Comparison of ENCODE assay signal across 8 cellular contexts in genomic region chr19:1905071-1905862, GRCh38. TPM values are rescaled to one million over a fixed set of nuclear protein-coding genes. Genes with fewer than 3 reads are reported as not detected.
A peak's percentile ranks its signal among the peaks of the same experiment; 100 is the strongest.
DNase-seq lines count a peak whose midpoint lies in the region; TF ChIP-seq lines count a peak whose summit lies in the region.

ADAT3 (plus strand) TSS chr19:1905399; CDS start chr19:1912048, 6,649 bp downstream.
SCAMP4 (plus strand) TSS chr19:1905399; CDS start chr19:1915020, 9,621 bp downstream.

- peak within 1 kb of the TSS; percentile 61 for H3K4me2 ChIP-seq in neuronal stem cell (ENCODE audit: insufficient read depth, low read length, poor library complexity, severe bottlenecking)

- WGBS in neuronal stem cell (ENCODE audit: extremely low coverage in 2 of 2, insufficient read length in 2 of 2, insufficient replicate concordance in 1 of 2), 2 donors = no CpG with 5 or more reads among the region's 93 CpGs

- DNase-seq in GF-D8 (lab: John Stamatoyannopoulos, UW) = peak; percentile 92
- DNase-seq in HFFc6 = peak; percentile 99
- peak; percentile 97 for DNase-seq in NB4 (ENCODE audit: low read depth)
- DNase-seq in SK-N-DZ (ENCODE audit: low spot score) = peak; percentile 97
- peak; percentile 99 for DNase-seq in activated naive CD4-positive, alpha-beta T cell treated with anti-CD3 and anti-CD28 coated beads for 36 hours
- DNase-seq in foreskin melanocyte = peak; percentile 96
- DNase-seq in neuronal stem cell (ENCODE audit: low spot score) = peak; percentile 97

- peak within 1 kb of the TSS; percentile 94 for H3K27ac Mint-ChIP-seq in HFFc6
- peak within 1 kb of the TSS; percentile 89 for H3K27ac Mint-ChIP-seq in activated naive CD4-positive, alpha-beta T cell treated with anti-CD3 and anti-CD28 coated beads for 36 hours

- peaks cover 9% of the 10 kb centered on the region for H3K4me1 Mint-ChIP-seq in HFFc6 (ENCODE audit: low read depth)
- H3K4me1 Mint-ChIP-seq in activated naive CD4-positive, alpha-beta T cell treated with anti-CD3 and anti-CD28 coated beads for 36 hours (ENCODE audit: low read depth) = peaks cover 46% of the 10 kb centered on the region

- peak within 1 kb of the TSS; percentile 93 for H3K4me3 Mint-ChIP-seq in HFFc6
- H3K4me3 Mint-ChIP-seq in activated naive CD4-positive, alpha-beta T cell treated with anti-CD3 and anti-CD28 coated beads for 36 hours = peak within 1 kb of the TSS; percentile 89

- no peak within 1 kb of the TSS for H3K14ac ChIP-seq in neuronal stem cell (ENCODE audit: low read length)

- H2AFZ ChIP-seq in neuronal stem cell (ENCODE audit: low read length) = peak within 1 kb of the TSS; percentile 88

- no peaks in the 10 kb centered on the region for H3K9me3 Mint-ChIP-seq in HFFc6
- H3K9me3 Mint-ChIP-seq in activated naive CD4-positive, alpha-beta T cell treated with anti-CD3 and anti-CD28 coated beads for 36 hours = no peaks in the 10 kb centered on the region

- no peak for TF ChIP-seq CTCF in HFFc6 (IDR thresholded peaks at IDR 0.05)
- TF ChIP-seq CTCF in NB4 (IDR thresholded peaks at IDR 0.05; ENCODE audit: low read depth, low read length) = no peak

- no peak within 1 kb of the TSS for H2BK15ac ChIP-seq in neuronal stem cell (ENCODE audit: low read length)

- intact Hi-C loops in activated naive CD4-positive, alpha-beta T cell treated with anti-CD3 and anti-CD28 coated beads for 36 hours (cut with micrococcal nuclease) = loop anchor here (1.0 to 5.0 kb wide), 8 partner anchors 8 to 332 kb away; partner anchors contain the start of genes BTBD2, PLEKHJ1 and SF3A2

- peak; percentile 41 for TF ChIP-seq POLR2A in NB4 (IDR thresholded peaks at IDR 0.05; ENCODE audit: extremely low read depth, insufficient read length)

- H3K9ac ChIP-seq in neuronal stem cell (ENCODE audit: low read depth, low read length, poor library complexity) = peak within 1 kb of the TSS; percentile 80
- peak within 1 kb of the TSS in 4 of 5 donors; percentile 7 to 80 (median 24) for H3K9ac ChIP-seq in subcutaneous abdominal adipose tissue (ENCODE audit: low read length in 5 of 5)

- peaks cover 7 to 22% of the 10 kb centered on the region in 2 donors for H3K4me1 ChIP-seq in neuronal stem cell (ENCODE audit: control insufficient read depth in 2 of 2, insufficient read depth in 1 of 2, low read depth in 1 of 2, low read length in 2 of 2)
- peaks cover 2 to 43% (median 27%) of the 10 kb centered on the region in 5 donors for H3K4me1 ChIP-seq in subcutaneous abdominal adipose tissue (ENCODE audit: control insufficient read depth in 5 of 5, insufficient read depth in 5 of 5, low read length in 5 of 5)

- H3K36me3 Mint-ChIP-seq in HFFc6 (ENCODE audit: low read depth) = no peaks in the 10 kb centered on the region; the same call in 1 of the 2 replicates
- H3K36me3 Mint-ChIP-seq in activated naive CD4-positive, alpha-beta T cell treated with anti-CD3 and anti-CD28 coated beads for 36 hours (ENCODE audit: low read depth) = peaks cover 1% of the 10 kb centered on the region

- H3K27me3 ChIP-seq in neuronal stem cell (ENCODE audit: control insufficient read depth in 3 of 3, insufficient read depth in 3 of 3, low read depth in 1 of 3, low read length in 3 of 3) (no peaks in the 10 kb centered on the region), subcutaneous abdominal adipose tissue (ENCODE audit: control insufficient read depth in 5 of 5, insufficient read depth in 4 of 5, low read length in 5 of 5) (no peaks in the 10 kb centered on the region)

- no peak within 1 kb of the TSS for H2AK5ac ChIP-seq in neuronal stem cell (ENCODE audit: low read depth, low read length)

- H2BK5ac ChIP-seq in neuronal stem cell (ENCODE audit: low read length) = peak within 1 kb of the TSS; percentile 26

- H3K27me3 Mint-ChIP-seq in HFFc6 (ENCODE audit: insufficient read depth) = no peaks in the 10 kb centered on the region; the same call in 1 of the 2 replicates
- H3K27me3 Mint-ChIP-seq in activated naive CD4-positive, alpha-beta T cell treated with anti-CD3 and anti-CD28 coated beads for 36 hours (ENCODE audit: low read depth) = no peaks in the 10 kb centered on the region

- H3K36me3 ChIP-seq in neuronal stem cell (replicated peaks in 1 of 2; ENCODE audit: control insufficient read depth in 2 of 2, insufficient read depth in 2 of 2, low read length in 2 of 2) = peaks cover 6 to 35% of the 10 kb centered on the region in 2 donors
- H3K36me3 ChIP-seq in subcutaneous abdominal adipose tissue (ENCODE audit: control insufficient read depth in 5 of 5, insufficient read depth in 5 of 5, low read length in 5 of 5) = peaks cover 0 to 3% (median 0%) of the 10 kb centered on the region in 5 donors

- no peak within 1 kb of the TSS for H4K91ac ChIP-seq in neuronal stem cell (ENCODE audit: low read depth, low read length, poor library complexity)

- H3K4me3 ChIP-seq in NB4 (ENCODE audit: low read depth, low read length) (peak within 1 kb of the TSS; percentile 72), neuronal stem cell (ENCODE audit: low read length in 2 of 2) (peak within 1 kb of the TSS; percentile 50 to 94), subcutaneous abdominal adipose tissue (ENCODE audit: low read depth in 1 of 5, low read length in 5 of 5) (peak within 1 kb of the TSS; percentile 69 to 81 (median 73))

- H3K23ac ChIP-seq in neuronal stem cell (ENCODE audit: low read depth, low read length, poor library complexity) = peak within 1 kb of the TSS; percentile 13

- peak within 1 kb of the TSS; percentile 82 for H3K27ac ChIP-seq in neuronal stem cell (replicated peaks; ENCODE audit: low read length)
- peak within 1 kb of the TSS; percentile 55 for H3K27ac ChIP-seq in subcutaneous abdominal adipose tissue (ENCODE audit: low read depth, low read length)

- no peak within 1 kb of the TSS for H2BK12ac ChIP-seq in neuronal stem cell (ENCODE audit: low read length)

- H2BK120ac ChIP-seq in neuronal stem cell (ENCODE audit: low read depth, low read length) = no peak within 1 kb of the TSS

- H3K4ac ChIP-seq in neuronal stem cell (ENCODE audit: low read length) = no peak within 1 kb of the TSS

- no peak within 1 kb of the TSS for H4K8ac ChIP-seq in neuronal stem cell (ENCODE audit: low read depth, low read length)

- peaks cover 30% of the 10 kb centered on the region for H3K79me1 ChIP-seq in neuronal stem cell (ENCODE audit: low read depth, low read length)

- CTCF ChIA-PET in activated naive CD4-positive, alpha-beta T cell treated with anti-CD3 and anti-CD28 coated beads for 36 hours (lab: Charles Lee) = no interaction called here

- H3K9me3 ChIP-seq in neuronal stem cell (replicated peaks in 1 of 2; ENCODE audit: control insufficient read depth in 2 of 2, insufficient read depth in 1 of 2, low read depth in 1 of 2, low read length in 2 of 2) = peaks cover 0 to 1% of the 10 kb centered on the region in 2 donors
- no peaks in the 10 kb centered on the region for H3K9me3 ChIP-seq in subcutaneous abdominal adipose tissue (ENCODE audit: control insufficient read depth in 5 of 5, low read length in 5 of 5)

- peak within 1 kb of the TSS; percentile 96 for H3K18ac ChIP-seq in neuronal stem cell (ENCODE audit: low read length)

RNA-seq across cellular contexts. Expression of gene ADAT3, which starts in this region (rescaled TPM):
- 1 to 10 TPM; 2.3 to 4.2 (median 3.0) TPM for total RNA-seq in HFFc6 (2021; fragmentation: NEBNext Ultra II Directional; extraction: Animal tissue kit (Norgen Biotek cat#: 25700))
- 6.3 and 9.5 TPM in 2 replicates for polyA plus RNA-seq in SK-N-DZ (2014; cell fraction: cytosol; rRNA removed)
- polyA plus RNA-seq in SK-N-DZ (2014; cell fraction: nucleus; rRNA removed) = 6.1 and 7.3 TPM in 2 replicates
- 1 to 10 TPM; 3.0 to 3.4 TPM for total RNA-seq in activated naive CD4-positive, alpha-beta T cell treated with anti-CD3 and anti-CD28 coated beads for 36 hours
- 4.4 TPM for polyA plus RNA-seq in neuronal stem cell (2013, experiment 1 of 2)
- polyA plus RNA-seq in neuronal stem cell (2013, experiment 2 of 2) = 3.8 TPM

RNA-seq across cellular contexts. Expression of gene SCAMP4, which starts in this region (rescaled TPM):
- 10 to 100 TPM; 51.7 to 84.8 (median 58.5) TPM for total RNA-seq in HFFc6 (2021; fragmentation: NEBNext Ultra II Directional; extraction: Animal tissue kit (Norgen Biotek cat#: 25700))
- 48.3 and 92.0 TPM in 2 replicates for polyA plus RNA-seq in SK-N-DZ (2014; cell fraction: cytosol; rRNA removed)
- polyA plus RNA-seq in SK-N-DZ (2014; cell fraction: nucleus; rRNA removed) = 30.7 and 30.8 TPM in 2 replicates
- 10 to 100 TPM; 12.1 to 14.5 TPM for total RNA-seq in activated naive CD4-positive, alpha-beta T cell treated with anti-CD3 and anti-CD28 coated beads for 36 hours
- 49.3 TPM for polyA plus RNA-seq in neuronal stem cell (2013, experiment 1 of 2)
- 49.1 TPM for polyA plus RNA-seq in neuronal stem cell (2013, experiment 2 of 2)

Comparison
In these comparisons a context has a peak if more than half of its experiments do, and no peak if none do; other contexts are left out.
1. Peak in every context shown above with its lines: DNase-seq, H3K4me3 ChIP-seq and H3K27ac ChIP-seq.